Comparison of ENCODE assay signal across 25 cellular contexts in genomic region chr16:16157166-16157565, GRCh38.
DNase-seq lines count a peak whose midpoint lies in the region; ATAC-seq, FAIRE-seq and TF ChIP-seq lines count a peak whose summit lies in the region.
"Had no signal": no experiment of that assay in that cellular context is flagged by ENCODE, and none has a peak within 500 bp of the region (broad histone marks: within the 10 kb centered on the region; RNA-seq: fewer than 3 reads in every experiment).

No MANE protein-coding gene starts in this region.

- DNase-seq in HepG2 (ENCODE audit: low spot score) (no peak), right lobe of liver (no peak), HL-60 (ENCODE audit: low read depth in 1 of 2, low spot score in 1 of 2) (peak; percentile 23 to 28), RKO (ENCODE audit: low spot score) (no peak), AG08395 (ENCODE audit: low spot score) (no peak), OCI-LY7 (ENCODE audit: low spot score) (no peak)
- DNase-seq: 8988T; BE2C; C1 segment of cervical spinal cord; Caco-2; Calu3; CD4-positive, alpha-beta memory T cell; CD4-positive, CD25-positive, alpha-beta regulatory T cell; CD8-positive, alpha-beta memory T cell; DMS79; DND-41; EL; GDM1 had no signal

- ATAC-seq in HepG2 (no peak), right lobe of liver (no peak)
- ATAC-seq: GM12878 had no signal

- in situ Hi-C loops in HepG2 (cut with HindIII; ENCODE audit: extremely low pct_ligation_motif_present, low pct_unique_long_range_greater_than_20kb): no loop called here

- CTCF ChIA-PET in HepG2 (lab: Yijun Ruan, JAX; ENCODE audit: low intra/inter-chr PET ratio, low total read pairs): no interaction called here
- CTCF ChIA-PET in OCI-LY7 (lab: Charles Lee; ENCODE audit: unreplicated experiment): no interaction called here

- no peak for TF ChIP-seq CTCF in HepG2 (CRISPR knock-in tag; IDR thresholded peaks at IDR 0.05)
- no peak for TF ChIP-seq CTCF in right lobe of liver (IDR thresholded peaks at IDR 0.05)
- no peak for TF ChIP-seq CTCF in HL-60 (IDR thresholded peaks at IDR 0.05; ENCODE audit: insufficient read depth, low read length)
- no peak for TF ChIP-seq CTCF in neutrophil (IDR thresholded peaks at IDR 0.05)
- no peak for TF ChIP-seq CTCF in OCI-LY7 (conservative IDR thresholded peaks at IDR 0.05; ENCODE audit: low read length)

- H3K4me1 ChIP-seq in HepG2 (ENCODE audit: insufficient read depth, low read length) (no peaks in the 10 kb centered on the region), right lobe of liver (no peaks in the 10 kb centered on the region), neutrophil (ENCODE audit: control insufficient read depth in 1 of 2, insufficient read depth in 1 of 2, low read depth in 1 of 2, low read length in 1 of 2) (peaks cover 6% of the 10 kb centered on the region in 2 experiments), OCI-LY7 (ENCODE audit: insufficient read depth, low read length, poor library complexity, severe bottlenecking) (no peaks in the 10 kb centered on the region)
- H3K4me1 ChIP-seq: BE2C, Caco-2 had no signal

- H3K27ac ChIP-seq in HepG2 (ENCODE audit: extremely low read length, insufficient read depth, low read length): no peak overlapping the region
- H3K27ac ChIP-seq in right lobe of liver: no peak overlapping the region
- H3K27ac ChIP-seq in HL-60 (replicated peaks): no peak overlapping the region
- peak overlapping the region; percentile 37 for H3K27ac ChIP-seq in neutrophil
- no peak overlapping the region for H3K27ac ChIP-seq in OCI-LY7 (ENCODE audit: low read depth, low read length, poor library complexity, severe bottlenecking)
- H3K27ac ChIP-seq: BLaER1 had no signal

- H3K9ac ChIP-seq in HepG2 (ENCODE audit: insufficient read depth, low read depth, low read length): no peak overlapping the region
- H3K9ac ChIP-seq: BLaER1 had no signal

- H3K9me3 ChIP-seq in HepG2 (ENCODE audit: low read length) (peaks cover 14% of the 10 kb centered on the region; the same call in 1 of the 2 replicates), right lobe of liver (no peaks in the 10 kb centered on the region), neutrophil (no peaks in the 10 kb centered on the region), OCI-LY7 (ENCODE audit: low read length) (no peaks in the 10 kb centered on the region)
- H3K9me3 ChIP-seq: Caco-2 had no signal

- no peak overlapping the region for H3K4me3 ChIP-seq in HepG2 (replicated peaks in 1 of 3; ENCODE audit: insufficient read depth in 1 of 3, low read depth in 2 of 3, low read length in 3 of 3)
- no peak overlapping the region for H3K4me3 ChIP-seq in right lobe of liver
- no peak overlapping the region for H3K4me3 ChIP-seq in HL-60 (replicated peaks; ENCODE audit: insufficient read depth, low read length)
- no peak overlapping the region for H3K4me3 ChIP-seq in neutrophil (ENCODE audit: low read depth in 1 of 2, low read length in 1 of 2)
- no peak overlapping the region for H3K4me3 ChIP-seq in OCI-LY7 (ENCODE audit: low read depth, low read length, poor library complexity, severe bottlenecking)
- H3K4me3 ChIP-seq: BLaER1, GM12878 had no signal

- no peaks in the 10 kb centered on the region for H3K79me2 ChIP-seq in HepG2 (ENCODE audit: insufficient read depth, low read length)
- H3K79me2 ChIP-seq in OCI-LY7 (ENCODE audit: insufficient read depth, low read depth, low read length): no peaks in the 10 kb centered on the region

- TF ChIP-seq EP300 in HepG2 (IDR thresholded peaks at IDR 0.05; ENCODE audit: low read depth in 2 of 2, low read length in 2 of 2) (no peak), HepG2 (CRISPR knock-in tag; IDR thresholded peaks at IDR 0.05; ENCODE audit: borderline replicate concordance) (no peak)

- H3K4me2 ChIP-seq in HepG2 (ENCODE audit: low read depth, low read length) (no peak overlapping the region), OCI-LY7 (ENCODE audit: low read length) (no peak overlapping the region)
- H3K4me2 ChIP-seq: BLaER1 had no signal

- H2AFZ ChIP-seq in HepG2 (ENCODE audit: low read length) (no peak overlapping the region), OCI-LY7 (ENCODE audit: low read length) (no peak overlapping the region)

- WGBS in HepG2 (ENCODE audit: low lambda C conversion rate): 100% methylated on average over 1 of the region's 1 CpG
- WGBS in right lobe of liver (ENCODE audit: insufficient coverage, low coverage, low lambda C conversion rate, missing lambda C conversion rate): 67% methylated on average over 1 of the region's 1 CpG

- no peak for TF ChIP-seq POLR2A in HepG2 (IDR thresholded peaks at IDR 0.05; ENCODE audit: insufficient read depth in 1 of 2, low read depth in 2 of 2, low read length in 2 of 2)
- TF ChIP-seq POLR2A in right lobe of liver (IDR thresholded peaks at IDR 0.05): no peak

- no peaks in the 10 kb centered on the region for H3K9me2 ChIP-seq in OCI-LY7 (ENCODE audit: insufficient read depth, low read length)

- no peak for FAIRE-seq in HepG2 (lab: Jason Lieb, UNC)
- FAIRE-seq: A204.1, D721Med, GM12878, GM12892, GM18507 had no signal

- TF ChIP-seq RAD21 in HepG2 (CRISPR knock-in tag; IDR thresholded peaks at IDR 0.05): no peak

- H3K36me3 ChIP-seq in HepG2 (replicated peaks in 1 of 2; ENCODE audit: control insufficient read depth in 1 of 2, insufficient read depth in 2 of 2, low read length in 2 of 2) (peaks cover 49 to 90% of the 10 kb centered on the region in 2 experiments), right lobe of liver (peaks cover 0 to 83% (median 28%) of the 10 kb centered on the region in 4 donors), neutrophil (peaks cover 16% of the 10 kb centered on the region), OCI-LY7 (ENCODE audit: insufficient read depth, low read length) (no peaks in the 10 kb centered on the region)
- H3K36me3 ChIP-seq: BE2C, BLaER1 had no signal

- H4K20me1 ChIP-seq in HepG2 (ENCODE audit: insufficient read depth, low read length) (no peaks in the 10 kb centered on the region), OCI-LY7 (ENCODE audit: insufficient read depth, low read length) (no peaks in the 10 kb centered on the region)
- H4K20me1 ChIP-seq: BLaER1 had no signal

- no TSS peak for BruUV-seq in HepG2 (replicated peaks; lab: Mats Ljungman, UMichigan)
- no TSS peak for BruUV-seq in OCI-LY7 (replicated peaks; lab: Mats Ljungman, UMichigan)

- intact Hi-C loops in HepG2 (cut with micrococcal nuclease; ENCODE audit: unreplicated experiment): no loop called here
- intact Hi-C loops in right lobe of liver (cut with DNase I): no loop called here
- intact Hi-C loops in OCI-LY7 (cut with micrococcal nuclease; ENCODE audit: unreplicated experiment): no loop called here

- POLR2A ChIA-PET in HepG2 (lab: Yijun Ruan, JAX): no interaction called here
- POLR2A ChIA-PET in OCI-LY7 (lab: Charles Lee): interaction anchor here (0.7 to 0.8 kb wide), 2 partner anchors 9 to 105 kb away, joined by 3 read pairs; no protein-coding TSS in a partner anchor

- H3K27me3 ChIP-seq in HepG2 (ENCODE audit: control insufficient read depth in 1 of 2, insufficient read depth in 2 of 2, low read length in 2 of 2) (no peaks in the 10 kb centered on the region), right lobe of liver (no peaks in the 10 kb centered on the region), HL-60 (ENCODE audit: insufficient read depth, poor library complexity, severe bottlenecking) (no peaks in the 10 kb centered on the region), neutrophil (no peaks in the 10 kb centered on the region)
- H3K27me3 ChIP-seq: BE2C, BLaER1 had no signal

TF ChIP-seq in HepG2, 621 proteins besides CTCF, POLR2A, EP300 and RAD21:
- TF ChIP-seq ZMYM3 (CRISPR knock-in tag; IDR thresholded peaks at IDR 0.05) (peak; percentile 72), CHD4 (IDR thresholded peaks at IDR 0.05; ENCODE audit: borderline replicate concordance, low read length) (peak; percentile 64; the same call in 1 of the 2 replicates), ZNF781 (CRISPR knock-in tag; IDR thresholded peaks at IDR 0.05; ENCODE audit: borderline replicate concordance, not compliant biosample characterization) (no peak), ZNF629 (CRISPR knock-in tag; conservative IDR thresholded peaks at IDR 0.05) (peak; percentile 92)

Comparison
In these comparisons a context has a peak if more than half of its experiments do, and no peak if none do; other contexts are left out.
1. DNase-seq: peak in HL-60 (2 of 2); none in HepG2 (single experiment), right lobe of liver (0 of 3), RKO (single experiment), AG08395 (single experiment) and OCI-LY7 (single experiment).